8 cellular contexts compared by ENCODE assay signal in the genomic region with DNA sequence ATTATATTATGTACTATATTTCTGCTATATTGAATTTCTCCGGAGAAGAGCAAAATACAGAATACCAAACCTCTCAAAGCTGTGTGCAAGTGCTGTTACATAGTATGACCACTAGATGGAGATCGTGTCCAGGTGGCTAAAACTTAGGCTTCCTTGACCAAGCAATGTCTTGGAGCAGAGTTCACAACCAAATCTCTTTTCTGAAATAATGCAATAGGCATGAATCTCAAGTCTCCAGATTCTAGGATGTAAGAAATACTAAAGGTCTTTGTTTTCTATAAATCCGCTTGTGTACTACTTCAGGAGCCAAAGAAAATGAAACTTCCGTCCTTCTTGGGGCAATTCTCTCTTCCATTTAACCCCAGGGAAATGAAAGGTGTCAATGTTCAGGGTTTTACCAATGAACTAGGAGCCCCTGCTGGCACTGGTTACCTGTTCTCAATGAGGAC.
DNase-seq lines count a peak whose midpoint lies in the region; ATAC-seq and TF ChIP-seq lines count a peak whose summit lies in the region.

No MANE protein-coding gene starts in this region.

- H3K4me3 ChIP-seq in BJ (ENCODE audit: low read depth, low read length): no peak overlapping the region
- H3K4me3 ChIP-seq in Peyer's patch: no peak overlapping the region
- no peak overlapping the region for H3K4me3 ChIP-seq in epithelial cell of proximal tubule (ENCODE audit: low read depth, low read length)
- H3K4me3 ChIP-seq in mucosa of descending colon: no peak overlapping the region

- POLR2A ChIA-PET in BJ (lab: Charles Lee): no interaction called here

- CTCF ChIA-PET in BJ (lab: Yijun Ruan, JAX): interaction anchor here (0.6 to 5.2 kb wide), 19 partner anchors 10 to 697 kb away, joined by 3 to 42 read pairs (median 6); no protein-coding TSS in a partner anchor

- peaks cover 2% of the 10 kb centered on the region; the same call in 1 of the 2 replicates for H3K27me3 ChIP-seq in BJ (ENCODE audit: control insufficient read depth, insufficient read depth, low read length)
- no peaks in the 10 kb centered on the region for H3K27me3 ChIP-seq in Peyer's patch

- no peaks in the 10 kb centered on the region for H3K9me3 ChIP-seq in Peyer's patch
- no peaks in the 10 kb centered on the region for H3K9me3 ChIP-seq in mucosa of descending colon

- H3K36me3 ChIP-seq in BJ (ENCODE audit: control insufficient read depth, insufficient read depth, low read length) (no peaks in the 10 kb centered on the region), Peyer's patch (no peaks in the 10 kb centered on the region), mucosa of descending colon (ENCODE audit: low read depth) (no peaks in the 10 kb centered on the region)

- H3K27ac ChIP-seq in Peyer's patch: no peak overlapping the region

- DNase-seq in BJ (ENCODE audit: low read depth) (no peak), KBM-7 (peak; percentile 59), Peyer's patch (no peak), epithelial cell of proximal tubule (ENCODE audit: low read depth) (no peak), mucosa of descending colon (peak in 1 of 3 donors; percentile 24)

- H3K4me1 ChIP-seq in Peyer's patch (no peaks in the 10 kb centered on the region), mucosa of descending colon (ENCODE audit: low read depth) (no peaks in the 10 kb centered on the region)

- intact Hi-C loops in mucosa of descending colon (cut with DNase I, micrococcal nuclease): loop anchor here in 1 of 2 donors (10.0 kb wide), 1 partner anchor 530 kb away; no protein-coding TSS in a partner anchor

- ATAC-seq in GM18858 (IDR thresholded peaks at IDR 0.05; ENCODE audit: unreplicated experiment) (peak; percentile 72), mucosa of descending colon (peak; percentile 96), HG02852 (IDR thresholded peaks at IDR 0.05; ENCODE audit: unreplicated experiment) (no peak), GM19397 (IDR thresholded peaks at IDR 0.05; ENCODE audit: unreplicated experiment) (no peak)

- in situ Hi-C loops in KBM-7 (cut with MboI; ENCODE audit: low pct_unique_long_range_greater_than_20kb, low sequenced_read_pairs): loop anchor here (25.0 kb wide), 2 partner anchors 413 to 538 kb away; no protein-coding TSS in a partner anchor

- TF ChIP-seq POLR2A in Peyer's patch (IDR thresholded peaks at IDR 0.05): no peak

- peak; percentile 94 for TF ChIP-seq CTCF in BJ (IDR thresholded peaks at IDR 0.05; ENCODE audit: insufficient read depth, low read depth, low read length)
- TF ChIP-seq CTCF in Peyer's patch (IDR thresholded peaks at IDR 0.05): peak; percentile 80 to 92 (median 88)
- TF ChIP-seq CTCF in epithelial cell of proximal tubule (conservative IDR thresholded peaks at IDR 0.05; ENCODE audit: low read depth, low read length): peak; percentile 96
- peak; percentile 82 for TF ChIP-seq CTCF in mucosa of descending colon (IDR thresholded peaks at IDR 0.05)

Comparison
In these comparisons a context has a peak if more than half of its experiments do, and no peak if none do; other contexts are left out.
1. ATAC-seq: peak in GM18858 (single experiment) and mucosa of descending colon (single experiment); none in HG02852 (single experiment) and GM19397 (single experiment).
2. Peak in every context shown above with its lines, with median percentiles within 50 percentile points of each other: CTCF ChIP-seq.